Comparison of ENCODE assay signal across 8 cellular contexts in genomic region chr12:68808388-68809189, GRCh38.
DNase-seq lines count a peak whose midpoint lies in the region; ATAC-seq and TF ChIP-seq lines count a peak whose summit lies in the region.

No MANE protein-coding gene starts in this region.

- peak; percentile 62 for DNase-seq in DMS114 treated with DMSO at 0.1 percent for 48 hours (lab: John Stamatoyannopoulos, UW; ENCODE audit: unreplicated experiment)
- DNase-seq in HuH-7 (ENCODE audit: low spot score): peak; percentile 67
- DNase-seq in activated T-cell treated with anti-CD3 and anti-CD28 coated beads for 48 hours (ENCODE audit: low read depth): peak; percentile 65
- peak; percentile 86 to 91 for DNase-seq in erythroblast (lab: John Stamatoyannopoulos, UW)
- peak; percentile 82 for DNase-seq in stimulated activated CD8-positive, alpha-beta memory T cell treated with anti-CD3 and anti-CD28 coated beads, Interleukin-4, amount 100 ng/mL, for 48 hours

- H2AFZ ChIP-seq in OCI-LY3 (ENCODE audit: low read depth, low read length): peak overlapping the region; percentile 60; the same call in 1 of the 2 replicates

- H3K9me3 ChIP-seq in OCI-LY3 (ENCODE audit: insufficient read depth, low read length): no peaks in the 10 kb centered on the region
- no peaks in the 10 kb centered on the region for H3K9me3 ChIP-seq in mucosa of stomach (ENCODE audit: control insufficient read depth, low read length)

- no peak for TF ChIP-seq CTCF in OCI-LY3 (IDR thresholded peaks at IDR 0.05; ENCODE audit: low read depth, low read length)

- no peaks in the 10 kb centered on the region for H3K4me1 ChIP-seq in OCI-LY3 (ENCODE audit: low read length)
- peaks cover 14% of the 10 kb centered on the region for H3K4me1 ChIP-seq in mucosa of stomach (ENCODE audit: control insufficient read depth, insufficient read depth, low read length)

- H3K4me2 ChIP-seq in OCI-LY3 (ENCODE audit: low read length): peak overlapping the region; percentile 74

- no peaks in the 10 kb centered on the region for H3K27me3 ChIP-seq in OCI-LY3 (ENCODE audit: low read depth, low read length)
- H3K27me3 ChIP-seq in mucosa of stomach (ENCODE audit: control insufficient read depth, insufficient read depth, low read length): no peaks in the 10 kb centered on the region

- peak overlapping the region; percentile 87 for H3K27ac ChIP-seq in OCI-LY3 (ENCODE audit: low read length)

- H4K20me1 ChIP-seq in OCI-LY3 (ENCODE audit: insufficient read depth, low read length): peaks cover 10% of the 10 kb centered on the region

- H3K4me3 ChIP-seq in OCI-LY3 (ENCODE audit: low read length) (peak overlapping the region; percentile 92), mucosa of stomach (ENCODE audit: low read length) (peak overlapping the region; percentile 83)

- peak; percentile 52 for ATAC-seq in GM21528 (IDR thresholded peaks at IDR 0.05; ENCODE audit: low FRiP score, unreplicated experiment)

- peaks cover 56% of the 10 kb centered on the region for H3K79me2 ChIP-seq in OCI-LY3 (ENCODE audit: low read length)

- H3K9ac ChIP-seq in OCI-LY3 (ENCODE audit: low read length) (peak overlapping the region; percentile 99), mucosa of stomach (ENCODE audit: low read length) (peak overlapping the region; percentile 96)

- H3K36me3 ChIP-seq in OCI-LY3 (replicated peaks; ENCODE audit: low read depth, low read length) (peaks cover 26% of the 10 kb centered on the region), mucosa of stomach (ENCODE audit: control insufficient read depth, insufficient read depth, low read length) (no peaks in the 10 kb centered on the region)

- peak; percentile 45 for TF ChIP-seq POLR2A in erythroblast (IDR thresholded peaks at IDR 0.05; ENCODE audit: low read length)

Comparison
In these comparisons a context has a peak if more than half of its experiments do, and no peak if none do; other contexts are left out.
1. Peak in every context shown above with its lines: DNase-seq, ATAC-seq, H3K4me3 ChIP-seq and H3K27ac ChIP-seq.